ENCODE assay signal across 21 cellular contexts in genomic region chr21:42594616-42595280, GRCh38.
"Had no signal": no experiment of that assay in that cellular context is flagged by ENCODE, and none has a peak within 500 bp of the region (broad histone marks: within the 10 kb centered on the region; RNA-seq: fewer than 3 reads in every experiment).

No MANE protein-coding gene starts in this region.

- H3K36me3 ChIP-seq: esophagus muscularis mucosa, neutrophil, transverse colon had no signal

- ATAC-seq: activated T-cell treated with anti-CD3 and anti-CD28 coated beads, Interleukin-2, amount 50 U/mL, for 72 hours; body of pancreas; foreskin keratinocyte; left colon; stimulated activated naive CD8-positive, alpha-beta T cell treated with anti-CD3 and anti-CD28 coated beads, Interleukin-15, Interleukin-2, amounts not matched to agents 100 U/mL and 50 U/mL, for 24 hours had no signal

- H3K9me3 ChIP-seq: body of pancreas, esophagus muscularis mucosa, neutrophil, transverse colon had no signal

- H3K4me3 ChIP-seq: body of pancreas, esophagus muscularis mucosa, lung, transverse colon had no signal

- H3K27me3 ChIP-seq: body of pancreas, foreskin keratinocyte, transverse colon had no signal

- H3K27ac ChIP-seq: body of pancreas, esophagus muscularis mucosa, foreskin keratinocyte, neutrophil, transverse colon had no signal

- H3K4me1 ChIP-seq: foreskin keratinocyte had no signal

- DNase-seq: activated CD4-positive, alpha-beta T cell treated with anti-CD3 and anti-CD28 coated beads for 1 hour; activated CD4-positive, alpha-beta T cell treated with anti-CD3 and anti-CD28 coated beads, Interleukin-2, amount 50 U/mL, for 4 hours; activated naive CD8-positive, alpha-beta T cell treated with anti-CD3 and anti-CD28 coated beads for 36 hours; activated T-cell treated with anti-CD3 and anti-CD28 coated beads, Interleukin-2, amount 50 U/mL, for 72 hours; amygdala; body of pancreas; cortex of kidney; effector CD4-positive, alpha-beta T cell; foreskin keratinocyte; immature natural killer cell; left colon; naive B cell; posterior cingulate gyrus; stimulated activated CD4-positive, alpha-beta T cell treated with anti-CD3 and anti-CD28 coated beads, Interleukin-15, amount 100 ng/mL, for 24 hours; stimulated activated CD4-positive, alpha-beta T cell treated with anti-CD3 and anti-CD28 coated beads, Interleukin-4, amount 100 ng/mL, for 1 hour; stimulated activated naive CD8-positive, alpha-beta T cell treated with anti-CD3 and anti-CD28 coated beads, Interleukin-15, Interleukin-2, amounts not matched to agents 100 U/mL and 50 U/mL, for 24 hours; T-helper 9 cell; transverse colon had no signal
